In the genomic region with DNA sequence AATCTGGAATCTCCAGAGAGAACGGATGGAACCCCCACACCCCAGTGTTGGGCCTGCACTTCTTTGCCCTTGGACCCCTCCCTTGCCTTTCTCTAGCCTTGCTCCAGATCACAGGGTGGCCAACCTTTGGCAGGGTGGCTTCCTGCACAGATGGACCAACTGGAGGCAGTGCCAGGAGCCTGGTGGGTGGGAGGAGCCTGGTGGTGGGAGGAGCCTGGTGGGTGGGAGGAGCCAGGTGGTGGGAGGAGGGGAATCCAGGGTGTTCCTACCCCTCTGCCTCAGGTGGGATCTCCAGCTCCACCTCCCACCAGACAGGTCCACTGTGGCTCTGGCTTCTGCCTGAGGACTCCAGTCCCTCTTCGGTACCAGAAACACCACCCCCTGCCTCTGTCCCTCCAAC, we compare ENCODE assay signal across 10 cellular contexts. TPM values are rescaled to one million over a fixed set of nuclear protein-coding genes. Genes with fewer than 3 reads are reported as not detected.
DNase-seq lines count a peak whose midpoint lies in the region; ATAC-seq lines count a peak whose summit lies in the region.
"Had no signal": no experiment of that assay in that cellular context is flagged by ENCODE, and none has a peak within 500 bp of the region (broad histone marks: within the 10 kb centered on the region; RNA-seq: fewer than 3 reads in every experiment).

No MANE protein-coding gene starts in this region.

- H3K18ac ChIP-seq in mesendoderm (ENCODE audit: low read length), result no peak overlapping the region

- H2BK5ac ChIP-seq in mesendoderm (ENCODE audit: low read length), result no peak overlapping the region

- H3K4me3 ChIP-seq in mesendoderm (ENCODE audit: low read length), result no peak overlapping the region

- H3K27ac ChIP-seq in mesendoderm (ENCODE audit: low read depth, low read length), result no peak overlapping the region
- H3K27ac ChIP-seq: brain microvascular endothelial cell, C4-2B had no signal

- H3K36me3 Mint-ChIP-seq in activated CD8-positive, alpha-beta T cell treated with anti-CD3 and anti-CD28 coated beads, Interleukin-2, amount 10 ng/mL, durations not matched to agents 7 days and 5 days (ENCODE audit: low read depth), result no peaks in the 10 kb centered on the region

- no peak overlapping the region for H3K23ac ChIP-seq in mesendoderm (ENCODE audit: low read length)

- peak; percentile 39 for ATAC-seq in activated CD8-positive, alpha-beta T cell treated with anti-CD3 and anti-CD28 coated beads, Interleukin-2, amount 10 ng/mL, durations not matched to agents 7 days and 5 days
- no peak for ATAC-seq in GM18520 (IDR thresholded peaks at IDR 0.05; ENCODE audit: unreplicated experiment)

- CTCF ChIA-PET in activated CD8-positive, alpha-beta T cell treated with anti-CD3 and anti-CD28 coated beads, Interleukin-2, amount 10 ng/mL, durations not matched to agents 7 days and 5 days (lab: Charles Lee), result interaction anchor here (1.5 kb wide), 2 partner anchors 22 to 59 kb away, joined by 4 to 5 read pairs; no protein-coding TSS in a partner anchor

- POLR2A ChIA-PET in activated CD8-positive, alpha-beta T cell treated with anti-CD3 and anti-CD28 coated beads, Interleukin-2, amount 10 ng/mL, durations not matched to agents 7 days and 5 days (lab: Charles Lee), result interaction anchor here (1.4 kb wide), 1 partner anchor 9 kb away, joined by 3 read pairs; no protein-coding TSS in a partner anchor

- H3K9me3 Mint-ChIP-seq in activated CD8-positive, alpha-beta T cell treated with anti-CD3 and anti-CD28 coated beads, Interleukin-2, amount 10 ng/mL, durations not matched to agents 7 days and 5 days (ENCODE audit: insufficient read depth), result no peaks in the 10 kb centered on the region

- no peaks in the 10 kb centered on the region for H3K27me3 ChIP-seq in mesendoderm (ENCODE audit: insufficient read depth, low read length, poor library complexity)
- H3K27me3 ChIP-seq: brain microvascular endothelial cell had no signal

- no peak overlapping the region for H4K8ac ChIP-seq in mesendoderm (ENCODE audit: low read depth, low read length)

- no peak overlapping the region for H2BK15ac ChIP-seq in mesendoderm (replicated peaks; ENCODE audit: low read depth)

- H3K4me1 ChIP-seq in mesendoderm (ENCODE audit: control insufficient read depth, low read depth, low read length), result no peaks in the 10 kb centered on the region

- H3K27ac Mint-ChIP-seq in activated CD8-positive, alpha-beta T cell treated with anti-CD3 and anti-CD28 coated beads, Interleukin-2, amount 10 ng/mL, durations not matched to agents 7 days and 5 days, result no peak overlapping the region

- H3K4me2 ChIP-seq in mesendoderm (ENCODE audit: low read length), result no peak overlapping the region

- H3K56ac ChIP-seq in mesendoderm (ENCODE audit: low read length), result no peak overlapping the region

- H3K27me3 Mint-ChIP-seq in activated CD8-positive, alpha-beta T cell treated with anti-CD3 and anti-CD28 coated beads, Interleukin-2, amount 10 ng/mL, durations not matched to agents 7 days and 5 days (ENCODE audit: low read depth), result no peaks in the 10 kb centered on the region

- H2BK120ac ChIP-seq in mesendoderm (ENCODE audit: low read depth, low read length), result no peak overlapping the region

- H3K79me1 ChIP-seq in mesendoderm (ENCODE audit: low read length), result no peaks in the 10 kb centered on the region

- H3K4me1 Mint-ChIP-seq in activated CD8-positive, alpha-beta T cell treated with anti-CD3 and anti-CD28 coated beads, Interleukin-2, amount 10 ng/mL, durations not matched to agents 7 days and 5 days (ENCODE audit: low read depth), result peaks cover 17% of the 10 kb centered on the region

- no CpG with 5 or more reads among the region's 2 CpGs for WGBS in mesendoderm (ENCODE audit: extremely low coverage, insufficient coverage, low lambda C conversion rate)

- no peak overlapping the region for H3K4me3 Mint-ChIP-seq in activated CD8-positive, alpha-beta T cell treated with anti-CD3 and anti-CD28 coated beads, Interleukin-2, amount 10 ng/mL, durations not matched to agents 7 days and 5 days

- no peaks in the 10 kb centered on the region for H3K79me2 ChIP-seq in mesendoderm (ENCODE audit: control insufficient read depth, insufficient read depth, low read length)

- no peak overlapping the region for H3K9ac ChIP-seq in mesendoderm (ENCODE audit: low read length)

- peak; percentile 41 for DNase-seq in stimulated activated CD4-positive, alpha-beta T cell treated with anti-CD3 and anti-CD28 coated beads, Interleukin-15, amount 100 ng/mL, for 24 hours
- no peak for DNase-seq in stimulated activated CD4-positive, alpha-beta T cell treated with anti-CD3 and anti-CD28 coated beads, Interleukin-4, amount 100 ng/mL, for 24 hours
- DNase-seq in activated CD8-positive, alpha-beta T cell treated with anti-CD3 and anti-CD28 coated beads, Interleukin-2, amount 10 ng/mL, durations not matched to agents 7 days and 5 days, result no peak
- DNase-seq in mesendoderm (peak; percentile 52), NCI-H2081 treated with DMSO at 0.1 percent for 48 hours (lab: John Stamatoyannopoulos, UW) (no peak), SHP77 treated with DMSO at 0.1 percent for 48 hours (lab: John Stamatoyannopoulos, UW) (no peak), NK-92 (lab: John Stamatoyannopoulos, UW; ENCODE audit: unreplicated experiment) (no peak)
- DNase-seq: brain microvascular endothelial cell had no signal

- H4K5ac ChIP-seq in mesendoderm (ENCODE audit: low read length), result no peak overlapping the region

- no peak overlapping the region for H2AK5ac ChIP-seq in mesendoderm (ENCODE audit: low read length)

- no peaks in the 10 kb centered on the region for H3K36me3 ChIP-seq in mesendoderm (ENCODE audit: control insufficient read depth, insufficient read depth, low read length)
- H3K36me3 ChIP-seq: brain microvascular endothelial cell had no signal

- H3K4ac ChIP-seq in mesendoderm (ENCODE audit: low read depth, low read length), result no peak overlapping the region

RNA-seq across cellular contexts. Expression of a gene that starts 15.0 kb away (rescaled TPM):
- 10 to 100 TPM; 67.4 to 69.6 TPM for total RNA-seq in activated CD8-positive, alpha-beta T cell treated with anti-CD3 and anti-CD28 coated beads, Interleukin-2, amount 10 ng/mL, durations not matched to agents 7 days and 5 days
- polyA plus RNA-seq in mesendoderm (2013, experiment 1 of 2), result 26.1 TPM
- polyA plus RNA-seq in mesendoderm (2013, experiment 2 of 2), result 27.7 TPM

RNA-seq across cellular contexts. Expression of a gene that starts 30.5 kb away (rescaled TPM):
- total RNA-seq in activated CD8-positive, alpha-beta T cell treated with anti-CD3 and anti-CD28 coated beads, Interleukin-2, amount 10 ng/mL, durations not matched to agents 7 days and 5 days, result 10 to 100 TPM; 76.1 to 76.6 TPM
- polyA plus RNA-seq in mesendoderm (2013, experiment 1 of 2), result 74.8 TPM
- 78.1 TPM for polyA plus RNA-seq in mesendoderm (2013, experiment 2 of 2)

RNA-seq across cellular contexts. Expression of a gene that starts 58.1 kb away (rescaled TPM):
- under 1 TPM; 0.26 to 0.37 TPM for total RNA-seq in activated CD8-positive, alpha-beta T cell treated with anti-CD3 and anti-CD28 coated beads, Interleukin-2, amount 10 ng/mL, durations not matched to agents 7 days and 5 days
- 0.79 TPM for polyA plus RNA-seq in mesendoderm (2013, experiment 1 of 2)
- polyA plus RNA-seq in mesendoderm (2013, experiment 2 of 2), result 0.98 TPM

Comparison
In these comparisons a context has a peak if more than half of its experiments do, and no peak if none do; other contexts are left out.
1. DNase-seq: peak in stimulated activated CD4-positive, alpha-beta T cell treated with anti-CD3 and anti-CD28 coated beads, Interleukin-15, amount 100 ng/mL, for 24 hours (single experiment) and mesendoderm (single experiment); none in stimulated activated CD4-positive, alpha-beta T cell treated with anti-CD3 and anti-CD28 coated beads, Interleukin-4, amount 100 ng/mL, for 24 hours (single experiment), activated CD8-positive, alpha-beta T cell treated with anti-CD3 and anti-CD28 coated beads, Interleukin-2, amount 10 ng/mL, durations not matched to agents 7 days and 5 days (single experiment), NCI-H2081 treated with DMSO at 0.1 percent for 48 hours (single experiment), SHP77 treated with DMSO at 0.1 percent for 48 hours (single experiment) and NK-92 (single experiment).